Comparison of ENCODE assay signal across 18 cellular contexts in the genomic region with DNA sequence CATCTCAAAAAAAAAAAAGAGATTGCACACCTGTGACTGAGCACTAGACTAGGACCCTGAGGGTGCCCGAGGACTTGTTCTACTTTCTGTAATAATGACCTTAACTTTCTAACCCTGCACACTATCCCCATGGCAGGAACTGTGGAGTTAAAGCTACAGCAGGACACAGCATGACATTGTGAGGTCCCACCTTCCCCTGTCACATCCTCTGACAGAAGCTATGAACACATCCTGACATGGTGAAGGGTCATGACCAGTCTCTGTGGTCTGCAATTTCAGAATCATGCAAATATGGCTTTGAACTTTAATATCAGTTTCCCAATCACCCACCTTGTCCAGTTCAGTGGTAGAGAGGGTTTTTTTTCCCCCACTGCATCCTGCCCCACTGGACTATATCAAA. TPM values are rescaled to one million over a fixed set of nuclear protein-coding genes. Genes with fewer than 3 reads are reported as not detected.
DNase-seq lines count a peak whose midpoint lies in the region; ATAC-seq, FAIRE-seq and TF ChIP-seq lines count a peak whose summit lies in the region.
"Had no signal": no experiment of that assay in that cellular context is flagged by ENCODE, and none has a peak within 500 bp of the region (broad histone marks: within the 10 kb centered on the region; RNA-seq: fewer than 3 reads in every experiment).

No MANE protein-coding gene starts in this region.

- no peaks in the 10 kb centered on the region for H3K27me3 ChIP-seq in naive thymus-derived CD4-positive, alpha-beta T cell (ENCODE audit: control insufficient read depth in 2 of 2, insufficient read depth in 2 of 2, low read length in 2 of 2)
- no peaks in the 10 kb centered on the region for H3K27me3 ChIP-seq in upper lobe of right lung
- no peaks in the 10 kb centered on the region for H3K27me3 ChIP-seq in heart left ventricle

- WGBS in heart left ventricle, 4 donors = 82 to 92% (median 89%) methylated on average over 1 of the region's 1 CpG

- no peaks in the 10 kb centered on the region for H3K9me3 ChIP-seq in naive thymus-derived CD4-positive, alpha-beta T cell (ENCODE audit: control insufficient read depth in 2 of 3, low read length in 3 of 3)
- H3K9me3 ChIP-seq in upper lobe of right lung (no peaks in the 10 kb centered on the region), heart left ventricle (no peaks in the 10 kb centered on the region)
- H3K9me3 ChIP-seq: Caco-2 had no signal

- no peaks in the 10 kb centered on the region for H3K4me1 ChIP-seq in naive thymus-derived CD4-positive, alpha-beta T cell (ENCODE audit: control insufficient read depth in 2 of 2, insufficient read depth in 2 of 2, low read length in 2 of 2)
- peaks cover 41% of the 10 kb centered on the region for H3K4me1 ChIP-seq in upper lobe of right lung
- peaks cover 0 to 34% (median 3%) of the 10 kb centered on the region in 12 donors for H3K4me1 ChIP-seq in heart left ventricle

- H3K4me3 ChIP-seq in GM12865 (ENCODE audit: low read depth, low read length) = no peak overlapping the region
- no peak overlapping the region for H3K4me3 ChIP-seq in naive thymus-derived CD4-positive, alpha-beta T cell (ENCODE audit: low read length)
- H3K4me3 ChIP-seq in upper lobe of right lung = no peak overlapping the region
- H3K4me3 ChIP-seq in heart left ventricle = no peak overlapping the region
- H3K4me3 ChIP-seq: GM23248 had no signal

- H3K36me3 Mint-ChIP-seq in naive thymus-derived CD4-positive, alpha-beta T cell = no peaks in the 10 kb centered on the region
- H3K36me3 Mint-ChIP-seq: CD4-positive, CD25-positive, alpha-beta regulatory T cell; CD8-positive, alpha-beta T cell had no signal

- POLR2A ChIA-PET in naive thymus-derived CD4-positive, alpha-beta T cell (lab: Charles Lee) = no interaction called here

- H3K27ac ChIP-seq in naive thymus-derived CD4-positive, alpha-beta T cell (ENCODE audit: low read depth, low read length) = no peak overlapping the region
- H3K27ac ChIP-seq in upper lobe of right lung (no peak overlapping the region), heart left ventricle (no peak overlapping the region)
- H3K27ac ChIP-seq: C4-2B, GM23248 had no signal

- no peaks in the 10 kb centered on the region for H3K36me3 ChIP-seq in naive thymus-derived CD4-positive, alpha-beta T cell (ENCODE audit: control insufficient read depth in 2 of 3, insufficient read depth in 3 of 3, low read length in 3 of 3)
- H3K36me3 ChIP-seq in upper lobe of right lung (no peaks in the 10 kb centered on the region), heart left ventricle (no peaks in the 10 kb centered on the region)

- H3K4me1 Mint-ChIP-seq in naive thymus-derived CD4-positive, alpha-beta T cell = peaks cover 0 to 11% (median 0%) of the 10 kb centered on the region in 7 donors
- H3K4me1 Mint-ChIP-seq: CD4-positive, CD25-positive, alpha-beta regulatory T cell had no signal

- H3K9me3 Mint-ChIP-seq in naive thymus-derived CD4-positive, alpha-beta T cell = no peaks in the 10 kb centered on the region
- H3K9me3 Mint-ChIP-seq: CD4-positive, CD25-positive, alpha-beta regulatory T cell; CD8-positive, alpha-beta T cell had no signal

- FAIRE-seq in GM12891 (lab: Jason Lieb, UNC) = no peak
- FAIRE-seq: GM19239, H1 had no signal

- intact Hi-C loops in naive thymus-derived CD4-positive, alpha-beta T cell (cut with micrococcal nuclease) = no loop called here
- intact Hi-C loops in upper lobe of right lung (cut with DNase I) (no loop called here), heart left ventricle (cut with DNase I) (no loop called here)

- CTCF ChIA-PET in naive thymus-derived CD4-positive, alpha-beta T cell (lab: Charles Lee) = no interaction called here

- no peak overlapping the region for H3K27ac Mint-ChIP-seq in naive thymus-derived CD4-positive, alpha-beta T cell
- H3K27ac Mint-ChIP-seq: CD8-positive, alpha-beta T cell had no signal

- ATAC-seq in naive thymus-derived CD4-positive, alpha-beta T cell = peak; percentile 52
- ATAC-seq in upper lobe of right lung (peak; percentile 50), heart left ventricle (no peak)
- ATAC-seq: CD8-positive, alpha-beta T cell had no signal

- peaks cover 0 to 12% (median 0%) of the 10 kb centered on the region in 5 donors for H3K27me3 Mint-ChIP-seq in naive thymus-derived CD4-positive, alpha-beta T cell

- peak; percentile 51 for DNase-seq in GM12865 (ENCODE audit: low read depth)
- no peak for DNase-seq in GM12891 (ENCODE audit: insufficient read length, low spot score)
- no peak for DNase-seq in naive thymus-derived CD4-positive, alpha-beta T cell
- no peak for DNase-seq in upper lobe of right lung
- DNase-seq in heart left ventricle = no peak
- DNase-seq in KG1 (lab: John Stamatoyannopoulos, UW) = no peak
- DNase-seq: Caco-2; CD4-positive, CD25-positive, alpha-beta regulatory T cell; CD8-positive, alpha-beta T cell; DMS79; EL; GDM1; GM23248; H7; HCEC 1CT had no signal

- TF ChIP-seq CTCF in GM12865 (IDR thresholded peaks at IDR 0.05; ENCODE audit: insufficient read depth, low read depth, low read length, missing control alignments) (no peak), upper lobe of right lung (IDR thresholded peaks at IDR 0.05) (no peak), heart left ventricle (IDR thresholded peaks at IDR 0.05) (no peak)

- TF ChIP-seq POLR2A in GM12891 (IDR thresholded peaks at IDR 0.05; ENCODE audit: low read depth, low read length) = no peak
- TF ChIP-seq POLR2A in heart left ventricle (IDR thresholded peaks at IDR 0.05) = no peak

- no peak overlapping the region for H3K4me3 Mint-ChIP-seq in naive thymus-derived CD4-positive, alpha-beta T cell
- H3K4me3 Mint-ChIP-seq: CD4-positive, CD25-positive, alpha-beta regulatory T cell; CD8-positive, alpha-beta T cell had no signal

TF ChIP-seq in GM12891, 5 proteins besides CTCF, POLR2A, EP300 and RAD21:
- TF ChIP-seq POLR2AphosphoS5 (IDR thresholded peaks at IDR 0.05; ENCODE audit: low read depth, low read length) = no peak
- no peak for TF ChIP-seq PAX5 (IDR thresholded peaks at IDR 0.05; ENCODE audit: insufficient read depth, low read length, severe bottlenecking)
- TF ChIP-seq POU2F2 (IDR thresholded peaks at IDR 0.05; ENCODE audit: low read depth, low read length) = 0 out of 2 replicates have a peak, but pooled peaks have one; percentile 22
- no peak for TF ChIP-seq TAF1 (IDR thresholded peaks at IDR 0.05; ENCODE audit: low read depth, low read length)

RNA-seq across cellular contexts. Expression of gene SAR1A, which starts 18.5 kb away (rescaled TPM):
- polyA plus RNA-seq in GM12891 (2012; ENCODE audit: low read depth, missing spikeins) = 24.1 TPM
- total RNA-seq in naive thymus-derived CD4-positive, alpha-beta T cell = 100 to 1,000 TPM in 3 of 5 experiments, 10 to 100 TPM in 2; 81.6 to 124 (median 119) TPM
- polyA plus RNA-seq in naive thymus-derived CD4-positive, alpha-beta T cell = 10 to 100 TPM; 14.2 to 17.8 TPM
- total RNA-seq in upper lobe of right lung = 150 TPM
- 100 to 1,000 TPM in 2 of 9 donors, 10 to 100 TPM in 7; 47.6 to 117 (median 88.6) TPM for total RNA-seq in heart left ventricle
- polyA plus RNA-seq in heart left ventricle = 10 to 100 TPM; 28.7 to 67.8 TPM

RNA-seq across cellular contexts. Expression of gene TYSND1, which starts 42.3 kb away (rescaled TPM):
- 8.0 TPM for polyA plus RNA-seq in GM12891 (2012; ENCODE audit: low read depth, missing spikeins)
- 10 to 100 TPM; 13.8 to 35.9 (median 19.5) TPM for total RNA-seq in naive thymus-derived CD4-positive, alpha-beta T cell
- polyA plus RNA-seq in naive thymus-derived CD4-positive, alpha-beta T cell = 10 to 100 TPM; 21.0 to 25.0 TPM
- 12.5 TPM for total RNA-seq in upper lobe of right lung
- total RNA-seq in heart left ventricle = 1 to 10 TPM; 3.9 to 9.6 (median 5.4) TPM
- polyA plus RNA-seq in heart left ventricle = 1 to 10 TPM; 2.5 to 4.3 TPM

RNA-seq across cellular contexts. Expression of gene PPA1, which starts 44.5 kb away (rescaled TPM):
- polyA plus RNA-seq in GM12891 (2012; ENCODE audit: low read depth, missing spikeins) = 196 TPM
- total RNA-seq in naive thymus-derived CD4-positive, alpha-beta T cell = 100 to 1,000 TPM in 1 of 5 experiments, 10 to 100 TPM in 4; 51.9 to 175 (median 69.6) TPM
- polyA plus RNA-seq in naive thymus-derived CD4-positive, alpha-beta T cell = 100 to 1,000 TPM; 153 to 179 TPM
- total RNA-seq in upper lobe of right lung (175 TPM), heart left ventricle (100 to 1,000 TPM in 3 of 9 donors, 10 to 100 TPM in 6; 61.1 to 151 (median 81.0) TPM)
- 100 to 1,000 TPM in 1 of 2 donors, 10 to 100 TPM in 1; 89.5 to 143 TPM for polyA plus RNA-seq in heart left ventricle

RNA-seq across cellular contexts. Expression of gene AIFM2, which starts 56.1 kb away (rescaled TPM):
- polyA plus RNA-seq in GM12891 (2012; ENCODE audit: low read depth, missing spikeins) = 10.8 TPM
- 1 to 10 TPM; 3.0 to 5.5 (median 3.2) TPM for total RNA-seq in naive thymus-derived CD4-positive, alpha-beta T cell
- polyA plus RNA-seq in naive thymus-derived CD4-positive, alpha-beta T cell = 1 to 10 TPM in 1 of 2 donors, under 1 TPM in 1; 0.91 to 2.9 TPM
- 15.4 TPM for total RNA-seq in upper lobe of right lung
- 10 to 100 TPM; 12.9 to 23.8 (median 15.5) TPM for total RNA-seq in heart left ventricle
- 10 to 100 TPM; 21.6 to 31.8 TPM for polyA plus RNA-seq in heart left ventricle

Comparison
In these comparisons a context has a peak if more than half of its experiments do, and no peak if none do; other contexts are left out.
1. ATAC-seq: peak in naive thymus-derived CD4-positive, alpha-beta T cell (single experiment) and upper lobe of right lung (single experiment); none in heart left ventricle (0 of 4).